16 cellular contexts compared by ENCODE assay signal in genomic region chr3:94360982-94361381, GRCh38.
A peak's percentile ranks its signal among the peaks of the same experiment; 100 is the strongest.
DNase-seq lines count a peak whose midpoint lies in the region; ATAC-seq lines count a peak whose summit lies in the region.
"Had no signal": no experiment of that assay in that cellular context is flagged by ENCODE, and none has a peak within 500 bp of the region (broad histone marks: within the 10 kb centered on the region; RNA-seq: fewer than 3 reads in every experiment).

No MANE protein-coding gene starts in this region.

- H3K9me3 Mint-ChIP-seq in stimulated activated memory B cell treated with anti-CD40 and anti-IgM and Interleukin-4, amounts not matched to agents 10 μg/mL and 1 μg/mL and 100 μg/mL, for 72 hours = peaks cover 3% of the 10 kb centered on the region
- H3K9me3 Mint-ChIP-seq in naive thymus-derived CD8-positive, alpha-beta T cell = peaks cover 0 to 15% (median 0%) of the 10 kb centered on the region in 9 donors
- H3K9me3 Mint-ChIP-seq: activated CD4-positive, alpha-beta T cell treated with anti-CD3 and anti-CD28 coated beads, Interleukin-2, amount 10 ng/mL, durations not matched to agents 7 days and 5 days had no signal

- H3K4me1 Mint-ChIP-seq in stimulated activated memory B cell treated with anti-CD40 and anti-IgM and Interleukin-4, amounts not matched to agents 10 μg/mL and 1 μg/mL and 100 μg/mL, for 72 hours = no peaks in the 10 kb centered on the region
- H3K4me1 Mint-ChIP-seq in naive thymus-derived CD8-positive, alpha-beta T cell = no peaks in the 10 kb centered on the region
- H3K4me1 Mint-ChIP-seq: activated CD4-positive, alpha-beta T cell treated with anti-CD3 and anti-CD28 coated beads, Interleukin-2, amount 10 ng/mL, durations not matched to agents 7 days and 5 days; IgD-negative memory B cell had no signal

- H3K27me3 Mint-ChIP-seq in stimulated activated memory B cell treated with anti-CD40 and anti-IgM and Interleukin-4, amounts not matched to agents 10 μg/mL and 1 μg/mL and 100 μg/mL, for 72 hours = no peaks in the 10 kb centered on the region
- no peaks in the 10 kb centered on the region for H3K27me3 Mint-ChIP-seq in naive thymus-derived CD8-positive, alpha-beta T cell
- H3K27me3 Mint-ChIP-seq: activated CD4-positive, alpha-beta T cell treated with anti-CD3 and anti-CD28 coated beads, Interleukin-2, amount 10 ng/mL, durations not matched to agents 7 days and 5 days; IgD-negative memory B cell had no signal

- POLR2A ChIA-PET in naive thymus-derived CD8-positive, alpha-beta T cell (lab: Charles Lee) = no interaction called here

- ATAC-seq in stimulated activated memory B cell treated with anti-CD40 and anti-IgM and Interleukin-4, amounts not matched to agents 10 μg/mL and 1 μg/mL and 100 μg/mL, for 72 hours = peak; percentile 50
- no peak for ATAC-seq in naive thymus-derived CD8-positive, alpha-beta T cell
- ATAC-seq in HG03521 (IDR thresholded peaks at IDR 0.05; ENCODE audit: unreplicated experiment) = no peak
- no peak for ATAC-seq in HG02840 (IDR thresholded peaks at IDR 0.05; ENCODE audit: low FRiP score, unreplicated experiment)

- DNase-seq in LHCN-M2 (ENCODE audit: low read depth) = peak; percentile 14
- peak; percentile 57 for DNase-seq in cerebellar cortex (ENCODE audit: low spot score)
- DNase-seq in kidney tubule cell (ENCODE audit: low spot score) = peak; percentile 8
- DNase-seq in A172 (ENCODE audit: low spot score) = no peak
- no peak for DNase-seq in naive thymus-derived CD8-positive, alpha-beta T cell
- DNase-seq: activated CD4-positive, alpha-beta T cell treated with anti-CD3 and anti-CD28 coated beads, Interleukin-2, amount 10 ng/mL, durations not matched to agents 7 days and 5 days; activated T-cell treated with anti-CD3 and anti-CD28 coated beads, Interleukin-2, amount 50 U/mL, for 48 hours; mammary epithelial cell; NCI-H1694; NCI-H774; stimulated activated CD4-positive, alpha-beta T cell treated with anti-CD3 and anti-CD28 coated beads, Interleukin-1b, Interleukin-23, amount 100 ng/mL, for 48 hours; T-helper 9 cell had no signal

- no peaks in the 10 kb centered on the region for H3K36me3 Mint-ChIP-seq in stimulated activated memory B cell treated with anti-CD40 and anti-IgM and Interleukin-4, amounts not matched to agents 10 μg/mL and 1 μg/mL and 100 μg/mL, for 72 hours
- no peaks in the 10 kb centered on the region for H3K36me3 Mint-ChIP-seq in naive thymus-derived CD8-positive, alpha-beta T cell
- H3K36me3 Mint-ChIP-seq: IgD-negative memory B cell had no signal

- no peak overlapping the region for H3K4me3 Mint-ChIP-seq in stimulated activated memory B cell treated with anti-CD40 and anti-IgM and Interleukin-4, amounts not matched to agents 10 μg/mL and 1 μg/mL and 100 μg/mL, for 72 hours
- H3K4me3 Mint-ChIP-seq in naive thymus-derived CD8-positive, alpha-beta T cell = no peak overlapping the region
- H3K4me3 Mint-ChIP-seq: activated CD4-positive, alpha-beta T cell treated with anti-CD3 and anti-CD28 coated beads, Interleukin-2, amount 10 ng/mL, durations not matched to agents 7 days and 5 days had no signal

- no peak overlapping the region for H3K27ac Mint-ChIP-seq in stimulated activated memory B cell treated with anti-CD40 and anti-IgM and Interleukin-4, amounts not matched to agents 10 μg/mL and 1 μg/mL and 100 μg/mL, for 72 hours
- no peak overlapping the region for H3K27ac Mint-ChIP-seq in naive thymus-derived CD8-positive, alpha-beta T cell
- H3K27ac Mint-ChIP-seq: activated CD4-positive, alpha-beta T cell treated with anti-CD3 and anti-CD28 coated beads, Interleukin-2, amount 10 ng/mL, durations not matched to agents 7 days and 5 days; IgD-negative memory B cell had no signal

Comparison
In these comparisons a context has a peak if more than half of its experiments do, and no peak if none do; other contexts are left out.
1. DNase-seq: peak in LHCN-M2 (single experiment), cerebellar cortex (single experiment) and kidney tubule cell (single experiment); none in A172 (single experiment) and naive thymus-derived CD8-positive, alpha-beta T cell (0 of 10).